14 cellular contexts compared by ENCODE assay signal in genomic region chr10:74255800-74256422, GRCh38.
DNase-seq lines count a peak whose midpoint lies in the region; ATAC-seq, FAIRE-seq and TF ChIP-seq lines count a peak whose summit lies in the region.
"Had no signal": no experiment of that assay in that cellular context is flagged by ENCODE, and none has a peak within 500 bp of the region (broad histone marks: within the 10 kb centered on the region; RNA-seq: fewer than 3 reads in every experiment).

No MANE protein-coding gene starts in this region.

- no peak overlapping the region for H3K9ac ChIP-seq in K562 (ENCODE audit: insufficient read depth in 1 of 2, low read depth in 2 of 2, low read length in 2 of 2)

- H3K79me2 ChIP-seq in K562 (ENCODE audit: control insufficient read depth, insufficient read depth, low read length) = no peaks in the 10 kb centered on the region

- no peak overlapping the region for H2AFZ ChIP-seq in K562 (ENCODE audit: low read depth, low read length)

- WGBS in K562 (ENCODE audit: insufficient coverage, low coverage, missing lambda C conversion rate) = 67% methylated on average over 5 of the region's 5 CpGs

- H3K36me3 ChIP-seq in K562 (ENCODE audit: control insufficient read depth, insufficient read depth, low read length) (no peaks in the 10 kb centered on the region; the same call in 2 of the 3 replicates), neutrophil (no peaks in the 10 kb centered on the region)
- H3K36me3 ChIP-seq: suprapubic skin had no signal

- no peak for TF ChIP-seq EP300 in K562 (IDR thresholded peaks at IDR 0.05; ENCODE audit: low read length)

- TF ChIP-seq CTCF in K562 (IDR thresholded peaks at IDR 0.05 in 2 of 3, conservative IDR thresholded peaks at IDR 0.05 in 1 of 3; ENCODE audit: insufficient read depth in 2 of 3, low read depth in 1 of 3, low read length in 3 of 3) (no peak), neutrophil (IDR thresholded peaks at IDR 0.05) (no peak)

- H3K9me3 ChIP-seq in K562 (replicated peaks; ENCODE audit: control insufficient read depth, insufficient read depth, low read depth, low read length) = no peaks in the 10 kb centered on the region
- no peaks in the 10 kb centered on the region for H3K9me3 ChIP-seq in neutrophil
- H3K9me3 ChIP-seq: suprapubic skin had no signal

- no peak for TF ChIP-seq POLR2A in GM12891 (IDR thresholded peaks at IDR 0.05; ENCODE audit: low read depth, low read length)
- no peak for TF ChIP-seq POLR2A in K562 (conservative IDR thresholded peaks at IDR 0.05)

- H3K27me3 ChIP-seq in K562 (ENCODE audit: control insufficient read depth in 2 of 2, insufficient read depth in 2 of 2, low read length in 2 of 2) (no peaks in the 10 kb centered on the region), neutrophil (no peaks in the 10 kb centered on the region)
- H3K27me3 ChIP-seq: suprapubic skin had no signal

- H3K9me1 ChIP-seq in K562 (ENCODE audit: control insufficient read depth, insufficient read depth, low read length) = no peaks in the 10 kb centered on the region

- no peaks in the 10 kb centered on the region; the same call in 1 of the 2 replicates for H4K20me1 ChIP-seq in K562 (replicated peaks; ENCODE audit: control insufficient read depth, insufficient read depth, low read length)

- DNase-seq in GM12891 (ENCODE audit: insufficient read length, low spot score) (no peak), NCI-H2227 treated with DMSO at 0.1 percent for 48 hours (lab: John Stamatoyannopoulos, UW) (peak; percentile 38), K562 (ENCODE audit: extremely low read depth in 1 of 4, low spot score in 3 of 4) (no peak), mucosa of gallbladder (ENCODE audit: low spot score) (no peak), anterior cingulate cortex (lab: John Stamatoyannopoulos, UW) (no peak), NCI-H1092 treated with DMSO at 0.1 percent for 48 hours (lab: John Stamatoyannopoulos, UW) (no peak)
- no peak for DNase-seq in activated CD4-positive, alpha-beta T cell treated with anti-CD3 and anti-CD28 coated beads, Interleukin-2, amount 50 U/mL, for 48 hours
- DNase-seq: CD8-positive, alpha-beta memory T cell; foreskin fibroblast; kidney; NCI-H226 had no signal

- H3K4me2 ChIP-seq in K562 (ENCODE audit: insufficient read depth, low read length) = no peak overlapping the region

- CTCF ChIA-PET in K562 (lab: Yijun Ruan, JAX; ENCODE audit: low intra/inter-chr PET ratio) = no interaction called here

- H3K4me1 ChIP-seq in K562 (replicated peaks in 1 of 2; ENCODE audit: control insufficient read depth in 2 of 2, insufficient read depth in 2 of 2, low read length in 2 of 2) (peaks cover 0 to 4% of the 10 kb centered on the region in 2 experiments; a peak in 1 of 5 replicates), neutrophil (ENCODE audit: control insufficient read depth in 1 of 2, insufficient read depth in 1 of 2, low read depth in 1 of 2, low read length in 1 of 2) (peaks cover 15 to 18% of the 10 kb centered on the region in 2 experiments)

- intact Hi-C loops in K562 (cut with micrococcal nuclease) = no loop called here

- FAIRE-seq in GM12891 (lab: Jason Lieb, UNC) = peak; percentile 47
- FAIRE-seq in K562 (lab: Jason Lieb, UNC) = no peak
- FAIRE-seq: kidney had no signal

- peak; percentile 52 for ATAC-seq in K562
- ATAC-seq: natural killer cell treated with Interleukin-12 subunit alpha and Interleukin-12 subunit beta and Interleukin-15 and Interleukin-18, amount 100 ng/mL, for 72 hours had no signal

- no TSS peak for BruUV-seq in K562 (replicated peaks; lab: Mats Ljungman, UMichigan)

- TF ChIP-seq RAD21 in K562 (CRISPR knock-in tag; conservative IDR thresholded peaks at IDR 0.05 in 1 of 2, IDR thresholded peaks at IDR 0.05 in 1 of 2) = no peak

- H3K4me3 ChIP-seq in K562 = no peak overlapping the region
- no peak overlapping the region for H3K4me3 ChIP-seq in neutrophil (ENCODE audit: low read depth in 1 of 2, low read length in 1 of 2)
- H3K4me3 ChIP-seq: suprapubic skin had no signal

- POLR2A ChIA-PET in K562 (lab: Yijun Ruan, JAX) = interaction anchor here (1.0 kb wide), 1 partner anchor 14 kb away, joined by 3 read pairs; no protein-coding TSS in a partner anchor

- in situ Hi-C loops in K562 (cut with MboI) = loop anchor here (10.0 kb wide), 1 partner anchor 449 kb away; no protein-coding TSS in a partner anchor

- H3K27ac ChIP-seq in K562 (ENCODE audit: extremely low read depth, low read depth, low read length) = no peak overlapping the region
- H3K27ac ChIP-seq in neutrophil = peak overlapping the region; percentile 48
- H3K27ac ChIP-seq: suprapubic skin had no signal

TF ChIP-seq in GM12891, 5 proteins besides CTCF, POLR2A, EP300 and RAD21:
- no peak for TF ChIP-seq PAX5 (IDR thresholded peaks at IDR 0.05; ENCODE audit: insufficient read depth, low read length, severe bottlenecking)
- TF ChIP-seq POU2F2 (IDR thresholded peaks at IDR 0.05; ENCODE audit: low read depth, low read length) = no peak
- no peak for TF ChIP-seq SPI1 (IDR thresholded peaks at IDR 0.05; ENCODE audit: low read depth, low read length)
- TF ChIP-seq TAF1 (IDR thresholded peaks at IDR 0.05; ENCODE audit: low read depth, low read length) = no peak
- no peak for TF ChIP-seq POLR2AphosphoS5 (IDR thresholded peaks at IDR 0.05; ENCODE audit: low read depth, low read length)

TF ChIP-seq in K562, 482 proteins besides CTCF, POLR2A, EP300 and RAD21:
- no peak for TF ChIP-seq ADNP (tag; IDR thresholded peaks at IDR 0.05)
- TF ChIP-seq KDM1A (IDR thresholded peaks at IDR 0.05) = peak in 1 of 2 experiments; percentile 25; a peak in 1 of 4 replicates
